In the genomic region with DNA sequence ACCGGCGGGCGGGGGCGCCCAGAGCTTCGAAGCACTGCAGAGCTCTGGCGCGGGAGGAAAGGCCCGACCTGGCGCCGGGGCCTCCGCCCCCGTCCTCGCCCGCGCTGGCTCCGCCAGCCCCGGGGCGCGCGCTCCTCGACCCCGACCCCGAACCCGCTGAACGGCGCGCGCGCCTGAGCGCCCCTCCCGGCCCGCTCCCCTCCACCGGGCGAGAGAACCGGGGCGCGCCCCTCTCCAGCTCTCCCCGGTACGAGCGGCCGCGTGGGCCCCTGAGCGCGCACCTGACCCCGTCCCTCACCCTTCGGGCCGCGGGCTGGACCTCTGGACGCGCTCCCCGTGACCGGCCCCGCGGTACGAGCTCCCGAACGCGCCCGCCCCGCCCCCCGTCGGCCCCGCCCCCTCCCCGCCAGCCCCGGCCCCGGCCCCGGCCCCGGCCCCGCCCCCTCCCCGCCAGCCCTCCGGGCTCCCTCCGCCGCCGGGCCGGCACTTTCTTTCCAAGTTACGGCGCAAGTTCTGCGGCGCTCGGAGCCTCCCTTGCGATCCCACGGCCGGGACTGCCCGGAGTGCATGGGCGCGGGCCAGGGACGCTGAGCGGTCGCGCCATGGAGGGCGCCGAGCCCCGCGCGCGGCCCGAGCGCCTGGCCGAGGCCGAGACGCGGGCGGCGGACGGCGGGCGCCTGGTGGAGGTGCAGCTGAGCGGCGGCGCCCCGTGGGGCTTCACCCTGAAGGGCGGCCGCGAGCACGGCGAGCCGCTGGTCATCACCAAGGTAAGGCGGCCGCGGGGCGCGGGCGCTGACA, we compare ENCODE assay signal across 8 cellular contexts.
DNase-seq lines count a peak whose midpoint lies in the region.

A gene with protein sequence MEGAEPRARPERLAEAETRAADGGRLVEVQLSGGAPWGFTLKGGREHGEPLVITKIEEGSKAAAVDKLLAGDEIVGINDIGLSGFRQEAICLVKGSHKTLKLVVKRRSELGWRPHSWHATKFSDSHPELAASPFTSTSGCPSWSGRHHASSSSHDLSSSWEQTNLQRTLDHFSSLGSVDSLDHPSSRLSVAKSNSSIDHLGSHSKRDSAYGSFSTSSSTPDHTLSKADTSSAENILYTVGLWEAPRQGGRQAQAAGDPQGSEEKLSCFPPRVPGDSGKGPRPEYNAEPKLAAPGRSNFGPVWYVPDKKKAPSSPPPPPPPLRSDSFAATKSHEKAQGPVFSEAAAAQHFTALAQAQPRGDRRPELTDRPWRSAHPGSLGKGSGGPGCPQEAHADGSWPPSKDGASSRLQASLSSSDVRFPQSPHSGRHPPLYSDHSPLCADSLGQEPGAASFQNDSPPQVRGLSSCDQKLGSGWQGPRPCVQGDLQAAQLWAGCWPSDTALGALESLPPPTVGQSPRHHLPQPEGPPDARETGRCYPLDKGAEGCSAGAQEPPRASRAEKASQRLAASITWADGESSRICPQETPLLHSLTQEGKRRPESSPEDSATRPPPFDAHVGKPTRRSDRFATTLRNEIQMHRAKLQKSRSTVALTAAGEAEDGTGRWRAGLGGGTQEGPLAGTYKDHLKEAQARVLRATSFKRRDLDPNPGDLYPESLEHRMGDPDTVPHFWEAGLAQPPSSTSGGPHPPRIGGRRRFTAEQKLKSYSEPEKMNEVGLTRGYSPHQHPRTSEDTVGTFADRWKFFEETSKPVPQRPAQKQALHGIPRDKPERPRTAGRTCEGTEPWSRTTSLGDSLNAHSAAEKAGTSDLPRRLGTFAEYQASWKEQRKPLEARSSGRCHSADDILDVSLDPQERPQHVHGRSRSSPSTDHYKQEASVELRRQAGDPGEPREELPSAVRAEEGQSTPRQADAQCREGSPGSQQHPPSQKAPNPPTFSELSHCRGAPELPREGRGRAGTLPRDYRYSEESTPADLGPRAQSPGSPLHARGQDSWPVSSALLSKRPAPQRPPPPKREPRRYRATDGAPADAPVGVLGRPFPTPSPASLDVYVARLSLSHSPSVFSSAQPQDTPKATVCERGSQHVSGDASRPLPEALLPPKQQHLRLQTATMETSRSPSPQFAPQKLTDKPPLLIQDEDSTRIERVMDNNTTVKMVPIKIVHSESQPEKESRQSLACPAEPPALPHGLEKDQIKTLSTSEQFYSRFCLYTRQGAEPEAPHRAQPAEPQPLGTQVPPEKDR (N-terminal part only) (plus strand): TSS at position 486 of the 798 bp plus-strand sequence. CDS start 117 bp downstream, at position 603.

- no peak within 1 kb of the TSS for H3K9ac ChIP-seq in adipocyte (ENCODE audit: low read length)

- H3K27me3 ChIP-seq in adipocyte (replicated peaks; ENCODE audit: control insufficient read depth, insufficient read depth, low read length) = peaks cover 45% of the 10 kb centered on the region

- no peak within 1 kb of the TSS for H3K4me3 ChIP-seq in adipocyte (ENCODE audit: low read length)

- no peaks in the 10 kb centered on the region for H3K4me1 ChIP-seq in adipocyte (ENCODE audit: control insufficient read depth, insufficient read depth, low read length)

- DNase-seq in NCI-H2227 (lab: John Stamatoyannopoulos, UW; ENCODE audit: unreplicated experiment) = peak; percentile 14
- no peak for DNase-seq in NCI-H2227 treated with DMSO at 0.1 percent for 48 hours (lab: John Stamatoyannopoulos, UW)
- DNase-seq in adipocyte (ENCODE audit: low read depth) = peak; percentile 34
- DNase-seq in iPS-NIHi11 (ENCODE audit: low spot score) = peak; percentile 63
- peak; percentile 18 for DNase-seq in stimulated activated CD8-positive, alpha-beta memory T cell treated with anti-CD3 and anti-CD28 coated beads, Interleukin-4, amount 100 ng/mL, for 48 hours
- no peak for DNase-seq in NCI-H2196 (lab: John Stamatoyannopoulos, UW; ENCODE audit: unreplicated experiment)
- DNase-seq in activated effector memory CD4-positive, alpha-beta T cell treated with Interleukin-2 at 50 U/mL for 16 hours = no peak
- DNase-seq in NCI-H2081 treated with DMSO at 0.1 percent for 48 hours (lab: John Stamatoyannopoulos, UW) = no peak

- peaks cover 6% of the 10 kb centered on the region for H3K9me3 ChIP-seq in adipocyte (ENCODE audit: control insufficient read depth, low read length)

- no peaks in the 10 kb centered on the region for H3K36me3 ChIP-seq in adipocyte (ENCODE audit: control insufficient read depth, insufficient read depth, low read length, severe bottlenecking)

Comparison
In these comparisons a context has a peak if more than half of its experiments do, and no peak if none do; other contexts are left out.
1. DNase-seq: peak in NCI-H2227 (single experiment), adipocyte (single experiment), iPS-NIHi11 (single experiment) and stimulated activated CD8-positive, alpha-beta memory T cell treated with anti-CD3 and anti-CD28 coated beads, Interleukin-4, amount 100 ng/mL, for 48 hours (single experiment); none in NCI-H2227 treated with DMSO at 0.1 percent for 48 hours (single experiment), NCI-H2196 (single experiment), activated effector memory CD4-positive, alpha-beta T cell treated with Interleukin-2 at 50 U/mL for 16 hours (single experiment) and NCI-H2081 treated with DMSO at 0.1 percent for 48 hours (single experiment).